ENCODE assay signal across 8 cellular contexts in the genomic region with DNA sequence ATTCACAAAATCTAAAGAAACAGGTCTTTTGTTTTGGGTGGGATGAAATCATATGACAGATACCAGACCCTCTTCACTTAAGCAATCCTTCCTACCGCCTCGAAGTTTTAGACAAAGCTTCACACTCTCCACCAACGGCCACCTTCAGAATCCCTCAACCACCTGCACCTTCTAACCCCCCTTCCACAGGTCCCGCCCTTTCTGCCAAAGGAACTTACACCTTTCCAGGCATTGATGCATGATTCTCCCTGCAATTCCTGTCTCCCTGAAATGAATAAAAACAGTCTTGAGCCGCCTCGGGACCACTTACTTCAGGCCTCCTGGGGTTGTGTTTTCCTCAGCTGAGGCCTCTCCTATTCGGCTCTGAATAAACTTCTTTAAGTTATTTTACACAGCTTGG. TPM values are rescaled to one million over a fixed set of nuclear protein-coding genes. Genes with fewer than 3 reads are reported as not detected.
A peak's percentile ranks its signal among the peaks of the same experiment; 100 is the strongest.
DNase-seq lines count a peak whose midpoint lies in the region; ATAC-seq, FAIRE-seq and TF ChIP-seq lines count a peak whose summit lies in the region.

No MANE protein-coding gene starts in this region.

- POLR2A ChIA-PET in activated CD4-positive, alpha-beta T cell treated with anti-CD3 and anti-CD28 coated beads for 36 hours (lab: Charles Lee), result interaction anchor here (0.8 to 1.7 kb wide), 2 partner anchors 46 to 460 kb away, joined by 4 to 8 read pairs; no protein-coding TSS in a partner anchor

- FAIRE-seq in GM12892 (lab: Jason Lieb, UNC) (no peak), frontal cortex (lab: Jason Lieb, UNC) (no peak)

- H3K27me3 ChIP-seq in ascending aorta (no peaks in the 10 kb centered on the region), suprapubic skin (no peaks in the 10 kb centered on the region)

- no peak for DNase-seq in activated CD4-positive, alpha-beta T cell treated with anti-CD3 and anti-CD28 coated beads for 36 hours
- no peak for DNase-seq in activated CD4-positive, alpha-beta T cell treated with anti-CD3 and anti-CD28 coated beads for 1 hour
- DNase-seq in ascending aorta (ENCODE audit: low spot score in 2 of 2) (no peak), kidney tubule cell (ENCODE audit: low spot score) (peak; percentile 18), suprapubic skin (ENCODE audit: low spot score in 2 of 2) (no peak), GM12892 (ENCODE audit: insufficient read length) (no peak), frontal cortex (ENCODE audit: low spot score in 2 of 2) (no peak)

- H3K4me3 ChIP-seq in ascending aorta, result peak overlapping the region; percentile 68 to 74
- H3K4me3 ChIP-seq in suprapubic skin, result peak overlapping the region; percentile 83

- peaks cover 9% of the 10 kb centered on the region for H3K4me1 Mint-ChIP-seq in activated CD4-positive, alpha-beta T cell treated with anti-CD3 and anti-CD28 coated beads for 36 hours

- CTCF ChIA-PET in activated CD4-positive, alpha-beta T cell treated with anti-CD3 and anti-CD28 coated beads for 36 hours (lab: Charles Lee), result interaction anchor here (0.9 to 1.8 kb wide), 3 partner anchors 25 to 107 kb away, joined by 3 to 6 read pairs (median 5); no protein-coding TSS in a partner anchor

- WGBS in suprapubic skin, result 21% methylated on average over 7 of the region's 7 CpGs

- H3K9me3 Mint-ChIP-seq in activated CD4-positive, alpha-beta T cell treated with anti-CD3 and anti-CD28 coated beads for 36 hours (ENCODE audit: low read depth), result peaks cover 2% of the 10 kb centered on the region

- H3K4me1 ChIP-seq in ascending aorta (peaks cover 0 to 5% of the 10 kb centered on the region in 2 donors), suprapubic skin (peaks cover 16% of the 10 kb centered on the region)

- TF ChIP-seq CTCF in ascending aorta (IDR thresholded peaks at IDR 0.05), result no peak
- TF ChIP-seq CTCF in suprapubic skin (IDR thresholded peaks at IDR 0.05), result no peak

- no peak for TF ChIP-seq POLR2A in suprapubic skin (IDR thresholded peaks at IDR 0.05)
- TF ChIP-seq POLR2A in GM12892 (IDR thresholded peaks at IDR 0.05; ENCODE audit: low read depth, low read length), result no peak

- H3K4me3 Mint-ChIP-seq in activated CD4-positive, alpha-beta T cell treated with anti-CD3 and anti-CD28 coated beads for 36 hours, result peak overlapping the region; percentile 41

- peaks cover under 1% of the 10 kb centered on the region for H3K36me3 Mint-ChIP-seq in activated CD4-positive, alpha-beta T cell treated with anti-CD3 and anti-CD28 coated beads for 36 hours (ENCODE audit: low read depth)

- no peak for TF ChIP-seq EP300 in suprapubic skin (IDR thresholded peaks at IDR 0.05)

- intact Hi-C loops in activated CD4-positive, alpha-beta T cell treated with anti-CD3 and anti-CD28 coated beads for 36 hours (cut with DNase I, micrococcal nuclease), result loop anchor here (1.0 to 5.0 kb wide), 3 partner anchors 32 to 111 kb away; no protein-coding TSS in a partner anchor
- intact Hi-C loops in ascending aorta (cut with DNase I), result loop anchor here (1.0 to 10.0 kb wide), 5 partner anchors 19 to 460 kb away; a partner anchor contains a TSS

- H3K27ac ChIP-seq in ascending aorta (peak overlapping the region; percentile 74 to 84), suprapubic skin (peak overlapping the region; percentile 88)

- H3K27ac Mint-ChIP-seq in activated CD4-positive, alpha-beta T cell treated with anti-CD3 and anti-CD28 coated beads for 36 hours, result peak overlapping the region; percentile 5

- H3K36me3 ChIP-seq in ascending aorta, result peaks cover 0 to 2% of the 10 kb centered on the region in 2 donors
- H3K36me3 ChIP-seq in suprapubic skin, result peaks cover 3% of the 10 kb centered on the region

- no peaks in the 10 kb centered on the region for H3K9me3 ChIP-seq in ascending aorta
- no peaks in the 10 kb centered on the region for H3K9me3 ChIP-seq in suprapubic skin

- H3K27me3 Mint-ChIP-seq in activated CD4-positive, alpha-beta T cell treated with anti-CD3 and anti-CD28 coated beads for 36 hours, result peaks cover 3% of the 10 kb centered on the region

- ATAC-seq in activated CD4-positive, alpha-beta T cell treated with anti-CD3 and anti-CD28 coated beads for 36 hours, result no peak
- no peak for ATAC-seq in GM18870 (IDR thresholded peaks at IDR 0.05; ENCODE audit: unreplicated experiment)

RNA-seq across cellular contexts. Expression of a gene that starts 0.9 kb away (rescaled TPM):
- 1 to 10 TPM; 1.2 to 1.5 TPM for total RNA-seq in activated CD4-positive, alpha-beta T cell treated with anti-CD3 and anti-CD28 coated beads for 36 hours
- total RNA-seq in ascending aorta (not detected), suprapubic skin (10 to 100 TPM in 3 of 4 donors, 1 to 10 TPM in 1; 6.1 to 22.6 (median 10.4) TPM), frontal cortex (16.3 TPM)
- 5.9 TPM for polyA plus RNA-seq in GM12892 (2012; ENCODE audit: missing spikeins)

RNA-seq across cellular contexts. Expression of a gene that starts 18.2 kb away (rescaled TPM):
- total RNA-seq in activated CD4-positive, alpha-beta T cell treated with anti-CD3 and anti-CD28 coated beads for 36 hours, result 1 to 10 TPM; 1.1 TPM
- total RNA-seq in ascending aorta (not detected), suprapubic skin (1 to 10 TPM in 2 of 4 donors, under 1 TPM in 1, not detected in 1; 0.34 to 1.3 (median 1.1) TPM), frontal cortex (0.41 TPM)
- 1.5 TPM for polyA plus RNA-seq in GM12892 (2012; ENCODE audit: missing spikeins)

RNA-seq across cellular contexts. Expression of a gene that starts 29.9 kb away (rescaled TPM):
- total RNA-seq in activated CD4-positive, alpha-beta T cell treated with anti-CD3 and anti-CD28 coated beads for 36 hours, result 1 to 10 TPM; 4.4 to 5.5 TPM
- total RNA-seq in ascending aorta (8.0 TPM), suprapubic skin (10 to 100 TPM; 11.5 to 18.1 (median 12.3) TPM), frontal cortex (13.5 TPM)
- polyA plus RNA-seq in GM12892 (2012; ENCODE audit: missing spikeins), result 3.2 TPM
